20 cellular contexts compared by ENCODE assay signal in genomic region chr12:19819231-19819630, GRCh38.
DNase-seq lines count a peak whose midpoint lies in the region; ATAC-seq and TF ChIP-seq lines count a peak whose summit lies in the region.
"Had no signal": no experiment of that assay in that cellular context is flagged by ENCODE, and none has a peak within 500 bp of the region (broad histone marks: within the 10 kb centered on the region; RNA-seq: fewer than 3 reads in every experiment).

No MANE protein-coding gene starts in this region.

- H3K4me1 ChIP-seq in body of pancreas (no peaks in the 10 kb centered on the region), heart left ventricle (peaks cover 0 to 19% (median 0%) of the 10 kb centered on the region in 12 donors)
- H3K4me1 ChIP-seq: A549 had no signal

- intact Hi-C loops in body of pancreas (cut with DNase I), result no loop called here
- intact Hi-C loops in heart left ventricle (cut with DNase I), result no loop called here

- H3K27me3 ChIP-seq in body of pancreas (no peaks in the 10 kb centered on the region), heart left ventricle (no peaks in the 10 kb centered on the region)
- H3K27me3 ChIP-seq: BLaER1, MG63 had no signal

- TF ChIP-seq CTCF in body of pancreas (IDR thresholded peaks at IDR 0.05) (no peak), heart left ventricle (IDR thresholded peaks at IDR 0.05) (no peak), omental fat pad (IDR thresholded peaks at IDR 0.05) (no peak)

- H3K27ac ChIP-seq in body of pancreas (no peak overlapping the region), heart left ventricle (peak overlapping the region in 7 of 12 donors; percentile 10 to 60 (median 31))
- H3K27ac ChIP-seq: A549, BLaER1 had no signal

- ATAC-seq in body of pancreas, result peak; percentile 40
- peak in 3 of 4 donors; percentile 65 to 99 (median 95) for ATAC-seq in heart left ventricle
- peak; percentile 51 for ATAC-seq in omental fat pad (ENCODE audit: low FRiP score)
- no peak for ATAC-seq in HG03432 (IDR thresholded peaks at IDR 0.05; ENCODE audit: unreplicated experiment)
- ATAC-seq: A549 had no signal

- WGBS in body of pancreas, 2 donors, result 52 to 78% methylated on average over 4 of the region's 4 CpGs
- WGBS in heart left ventricle, 4 donors, result 34 to 60% (median 43%) methylated on average over 4 of the region's 4 CpGs

- DNase-seq in body of pancreas (no peak), heart left ventricle (peak in 3 of 5 donors; percentile 28 to 56 (median 39)), omental fat pad (ENCODE audit: low spot score) (no peak), ureter (ENCODE audit: low spot score) (peak; percentile 45), hippocampal formation (lab: John Stamatoyannopoulos, UW) (no peak), cerebellar nuclear complex (lab: John Stamatoyannopoulos, UW) (no peak)
- DNase-seq: CD4-positive, alpha-beta memory T cell; DMS153; GDM1; H9; Kasumi-1; MG63; NCI-H1048; NCI-H1436 treated with DMSO at 0.1 percent for 48 hours; NCI-H2029; NCI-H2171; SHP77 had no signal

- H3K9me3 ChIP-seq in body of pancreas (no peaks in the 10 kb centered on the region), heart left ventricle (peaks cover 0 to 5% (median 0%) of the 10 kb centered on the region in 12 donors)

- TF ChIP-seq POLR2A in body of pancreas (IDR thresholded peaks at IDR 0.05) (no peak), heart left ventricle (IDR thresholded peaks at IDR 0.05) (no peak)

- H3K4me3 ChIP-seq in body of pancreas, result no peak overlapping the region
- no peak overlapping the region for H3K4me3 ChIP-seq in heart left ventricle
- H3K4me3 ChIP-seq: A549, BLaER1, MG63 had no signal

- H3K36me3 ChIP-seq in body of pancreas (replicated peaks in 1 of 2; ENCODE audit: insufficient read depth in 1 of 2, low read depth in 2 of 2) (no peaks in the 10 kb centered on the region), heart left ventricle (no peaks in the 10 kb centered on the region)
- H3K36me3 ChIP-seq: BLaER1, MG63 had no signal

Comparison
In these comparisons a context has a peak if more than half of its experiments do, and no peak if none do; other contexts are left out.
1. DNase-seq: peak in heart left ventricle (3 of 5) and ureter (single experiment); none in body of pancreas (0 of 4), omental fat pad (single experiment), hippocampal formation (0 of 2) and cerebellar nuclear complex (0 of 2).
2. H3K27ac ChIP-seq: peak in heart left ventricle (7 of 12); none in body of pancreas (0 of 4).